ENCODE assay signal across 9 cellular contexts in genomic region chr3:98778852-98779379, GRCh38. TPM values are rescaled to one million over a fixed set of nuclear protein-coding genes. Genes with fewer than 3 reads are reported as not detected.
DNase-seq lines count a peak whose midpoint lies in the region; ATAC-seq, FAIRE-seq and TF ChIP-seq lines count a peak whose summit lies in the region.
"Had no signal": no experiment of that assay in that cellular context is flagged by ENCODE, and none has a peak within 500 bp of the region (broad histone marks: within the 10 kb centered on the region; RNA-seq: fewer than 3 reads in every experiment).

No MANE protein-coding gene starts in this region.

- no peak for TF ChIP-seq CTCF in fibroblast of pulmonary artery (IDR thresholded peaks at IDR 0.05; ENCODE audit: low read length, missing control alignments)

- ATAC-seq in HG03196 (IDR thresholded peaks at IDR 0.05; ENCODE audit: unreplicated experiment) (no peak), GM19397 (IDR thresholded peaks at IDR 0.05; ENCODE audit: unreplicated experiment) (no peak)

- H3K4me3 ChIP-seq in fibroblast of pulmonary artery (replicated peaks; ENCODE audit: low read depth, low read length): no peak overlapping the region

- TF ChIP-seq POLR2A in GM12891 (IDR thresholded peaks at IDR 0.05; ENCODE audit: low read depth, low read length): no peak

- DNase-seq in GM12891 (ENCODE audit: insufficient read length, low spot score) (no peak), RPMI7951 (ENCODE audit: low read depth) (peak; percentile 93), fibroblast of pulmonary artery (ENCODE audit: low read depth) (peak; percentile 99), renal cortical epithelial cell (ENCODE audit: low read depth) (peak; percentile 70), inferior parietal cortex (ENCODE audit: extremely low spot score) (no peak), NCI-H1092 (lab: John Stamatoyannopoulos, UW) (no peak)

- peak; percentile 31 for FAIRE-seq in GM12891 (lab: Jason Lieb, UNC)

TF ChIP-seq in GM12891, 5 proteins besides CTCF, POLR2A, EP300 and RAD21:
- TF ChIP-seq POLR2AphosphoS5 (IDR thresholded peaks at IDR 0.05; ENCODE audit: low read depth, low read length) (no peak), TAF1 (IDR thresholded peaks at IDR 0.05; ENCODE audit: low read depth, low read length) (no peak)

RNA-seq across cellular contexts. Expression of gene ST3GAL6, which starts 15.8 kb away (rescaled TPM):
- polyA plus RNA-seq in GM12891 (2012; ENCODE audit: low read depth, missing spikeins): 8.3 TPM
- 8.6 and 10.5 TPM in 2 replicates for total RNA-seq in RPMI7951 (2014; rRNA removed; shearing (Covaris generic))
- 1.4 and 3.1 TPM in 2 replicates for total RNA-seq in renal cortical epithelial cell
- total RNA-seq: activated CD8-positive, alpha-beta memory T cell treated with anti-CD3 and anti-CD28 coated beads for 36 hours had no signal

Comparison
In these comparisons a context has a peak if more than half of its experiments do, and no peak if none do; other contexts are left out.
1. DNase-seq: peak in RPMI7951 (single experiment), fibroblast of pulmonary artery (single experiment) and renal cortical epithelial cell (single experiment); none in GM12891 (single experiment), inferior parietal cortex (single experiment) and NCI-H1092 (single experiment).